22 cellular contexts compared by ENCODE assay signal in the genomic region with DNA sequence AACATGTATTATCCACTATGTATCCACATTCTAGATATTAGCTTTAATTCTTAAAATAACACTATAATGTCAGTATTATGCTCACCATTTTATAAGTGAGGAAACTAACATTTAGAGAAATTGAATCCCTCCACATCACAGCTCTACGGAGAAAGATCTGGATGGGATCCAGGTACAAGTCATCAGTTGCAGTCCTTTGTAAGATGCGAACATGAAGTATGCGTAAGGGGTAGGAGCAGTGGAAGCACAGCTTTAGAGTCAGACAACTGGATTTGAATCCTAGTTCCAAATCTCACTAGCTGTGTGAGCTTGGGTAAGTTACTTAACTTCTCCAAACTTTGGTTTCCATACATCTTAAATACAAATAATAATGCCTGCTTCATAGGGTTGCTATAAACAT.
A peak's percentile ranks its signal among the peaks of the same experiment; 100 is the strongest.
DNase-seq lines count a peak whose midpoint lies in the region; ATAC-seq and TF ChIP-seq lines count a peak whose summit lies in the region.
"Had no signal": no experiment of that assay in that cellular context is flagged by ENCODE, and none has a peak within 500 bp of the region (broad histone marks: within the 10 kb centered on the region; RNA-seq: fewer than 3 reads in every experiment).

No MANE protein-coding gene starts in this region.

- H3K4me2 ChIP-seq in trophoblast cell (ENCODE audit: low read length) = no peak overlapping the region
- H3K4me2 ChIP-seq: BLaER1 had no signal

- H3K9me3 ChIP-seq in right atrium auricular region (no peaks in the 10 kb centered on the region), right cardiac atrium (ENCODE audit: control insufficient read depth, low read length) (no peaks in the 10 kb centered on the region), trophoblast cell (ENCODE audit: insufficient read depth, low read depth, low read length) (peaks cover 3% of the 10 kb centered on the region)
- H3K9me3 ChIP-seq: BLaER1, Caco-2, HAP-1 had no signal

- 37% methylated on average over 3 of the region's 3 CpGs for WGBS in right cardiac atrium
- no CpG with 5 or more reads among the region's 3 CpGs for WGBS in trophoblast cell (ENCODE audit: extremely low coverage, insufficient coverage, insufficient read length)

- no peaks in the 10 kb centered on the region for H3K79me1 ChIP-seq in trophoblast cell (ENCODE audit: low read length)

- no peak overlapping the region for H4K8ac ChIP-seq in trophoblast cell (ENCODE audit: low read depth, low read length)

- no peak overlapping the region for H2AFZ ChIP-seq in trophoblast cell (ENCODE audit: insufficient read depth, low read length, poor library complexity)

- no peak overlapping the region for H4K91ac ChIP-seq in trophoblast cell (ENCODE audit: low read depth, low read length)

- H4K12ac ChIP-seq in trophoblast cell (ENCODE audit: low read depth, low read length) = no peak overlapping the region

- H3K36me3 ChIP-seq in right atrium auricular region = no peaks in the 10 kb centered on the region
- H3K36me3 ChIP-seq in trophoblast cell (ENCODE audit: control insufficient read depth in 1 of 2, insufficient read depth in 2 of 2, low read length in 2 of 2) = no peaks in the 10 kb centered on the region
- H3K36me3 ChIP-seq: BLaER1, HAP-1 had no signal

- H2BK120ac ChIP-seq in trophoblast cell (ENCODE audit: insufficient read depth, low read length, poor library complexity) = no peak overlapping the region

- H3K23ac ChIP-seq in trophoblast cell (ENCODE audit: low read length) = no peak overlapping the region

- H2BK5ac ChIP-seq in trophoblast cell (ENCODE audit: low read depth, low read length, poor library complexity) = no peak overlapping the region

- H3K27me3 ChIP-seq in right atrium auricular region = no peaks in the 10 kb centered on the region
- H3K27me3 ChIP-seq in right cardiac atrium (ENCODE audit: control insufficient read depth, insufficient read depth) = no peaks in the 10 kb centered on the region
- H3K27me3 ChIP-seq in trophoblast cell (ENCODE audit: insufficient read depth, low read length) = no peaks in the 10 kb centered on the region
- H3K27me3 ChIP-seq: BLaER1 had no signal

- ATAC-seq in Right ventricle myocardium inferior (peak; percentile 68), left cardiac atrium (peak; percentile 53 to 71), right cardiac atrium (peak; percentile 57), GM19463 (IDR thresholded peaks at IDR 0.05; ENCODE audit: unreplicated experiment) (no peak), GM21723 (IDR thresholded peaks at IDR 0.05; ENCODE audit: unreplicated experiment) (no peak)
- ATAC-seq: CD8-positive, alpha-beta T cell; GM12878 had no signal

- H3K9ac ChIP-seq in trophoblast cell (ENCODE audit: low read length) = no peak overlapping the region
- H3K9ac ChIP-seq: BLaER1 had no signal

- H2BK12ac ChIP-seq in trophoblast cell (ENCODE audit: low read length) = no peak overlapping the region

- H3K4me3 ChIP-seq in right atrium auricular region (no peak overlapping the region), choroid plexus epithelial cell (ENCODE audit: low read depth, low read length) (no peak overlapping the region), right cardiac atrium (ENCODE audit: low read length) (no peak overlapping the region), trophoblast cell (ENCODE audit: low read depth, low read length) (no peak overlapping the region)
- H3K4me3 ChIP-seq: BLaER1, GM12878, HAP-1 had no signal

- H3K4ac ChIP-seq in trophoblast cell (ENCODE audit: low read depth, low read length) = no peak overlapping the region

- H3K18ac ChIP-seq in trophoblast cell (ENCODE audit: low read length) = no peak overlapping the region

- DNase-seq in Right ventricle myocardium inferior (ENCODE audit: missing footprints) (no peak), right atrium auricular region (ENCODE audit: low spot score) (no peak), choroid plexus epithelial cell (ENCODE audit: low read depth) (peak; percentile 29), left cardiac atrium (no peak), right cardiac atrium (no peak), trophoblast cell (no peak)
- DNase-seq: Caco-2; CD4-positive, CD25-positive, alpha-beta regulatory T cell; CD8-positive, alpha-beta T cell; DMS153; DMS79; EL; GDM1; GOT3; HFFc6 had no signal

- intact Hi-C loops in Right ventricle myocardium inferior (cut with DNase I) = no loop called here
- intact Hi-C loops in left cardiac atrium (cut with DNase I) = no loop called here
- intact Hi-C loops in right cardiac atrium (cut with DNase I) = no loop called here

- peak overlapping the region in 1 of 2 donors; percentile 18 for H3K27ac ChIP-seq in right atrium auricular region
- H3K27ac ChIP-seq in right cardiac atrium (ENCODE audit: low read length) = no peak overlapping the region
- no peak overlapping the region for H3K27ac ChIP-seq in trophoblast cell (ENCODE audit: low read depth, low read length)
- H3K27ac ChIP-seq: 22Rv1, BLaER1, C4-2B had no signal

- H2AK5ac ChIP-seq in trophoblast cell (ENCODE audit: low read length) = no peak overlapping the region

- no peak overlapping the region for H3K14ac ChIP-seq in trophoblast cell (ENCODE audit: low read length)

- no peaks in the 10 kb centered on the region for H3K79me2 ChIP-seq in trophoblast cell (ENCODE audit: control insufficient read depth, insufficient read depth, low read length, poor library complexity)

- H3K4me1 ChIP-seq in right atrium auricular region (no peaks in the 10 kb centered on the region), right cardiac atrium (ENCODE audit: control insufficient read depth, insufficient read depth, low read length) (no peaks in the 10 kb centered on the region), trophoblast cell (ENCODE audit: control insufficient read depth in 1 of 2, insufficient read depth in 2 of 2, low read length in 2 of 2) (no peaks in the 10 kb centered on the region)
- H3K4me1 ChIP-seq: BLaER1, Caco-2, HAP-1 had no signal

- TF ChIP-seq CTCF in right atrium auricular region (IDR thresholded peaks at IDR 0.05) (no peak), choroid plexus epithelial cell (conservative IDR thresholded peaks at IDR 0.05; ENCODE audit: low read depth, low read length) (no peak)

Comparison
In these comparisons a context has a peak if more than half of its experiments do, and no peak if none do; other contexts are left out.
1. ATAC-seq: peak in Right ventricle myocardium inferior (single experiment), left cardiac atrium (2 of 2) and right cardiac atrium (2 of 2); none in GM19463 (single experiment) and GM21723 (single experiment).